In the genomic region with DNA sequence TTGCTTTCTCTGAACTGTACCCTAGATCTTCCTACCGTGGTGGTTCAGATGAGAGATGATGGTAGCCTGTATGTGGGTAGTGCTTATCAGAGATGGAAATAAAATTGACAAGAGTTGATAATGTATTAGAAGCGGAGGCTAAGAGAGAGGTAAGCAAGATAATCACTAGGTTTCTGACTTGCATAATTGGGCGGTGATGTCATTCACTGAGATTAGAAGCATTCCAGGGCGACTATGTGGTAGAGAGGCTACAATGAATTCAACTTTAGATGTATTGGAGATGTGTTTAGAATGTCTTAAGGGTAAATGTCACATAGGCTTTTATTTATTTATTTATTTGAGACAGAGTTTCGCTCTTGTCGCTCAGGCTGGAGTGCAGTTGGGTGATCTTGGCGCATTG, we compare ENCODE assay signal across 22 cellular contexts. TPM values are rescaled to one million over a fixed set of nuclear protein-coding genes. Genes with fewer than 3 reads are reported as not detected.
DNase-seq lines count a peak whose midpoint lies in the region; ATAC-seq, FAIRE-seq and TF ChIP-seq lines count a peak whose summit lies in the region.
"Had no signal": no experiment of that assay in that cellular context is flagged by ENCODE, and none has a peak within 500 bp of the region (broad histone marks: within the 10 kb centered on the region; RNA-seq: fewer than 3 reads in every experiment).

No MANE protein-coding gene starts in this region.

- peaks cover 52% of the 10 kb centered on the region for H3K4me1 ChIP-seq in HUES48 (ENCODE audit: control insufficient read depth, insufficient read depth, low read length)
- H3K4me1 ChIP-seq in astrocyte (ENCODE audit: insufficient read depth, low read length): peaks cover 63% of the 10 kb centered on the region

- no peak overlapping the region for H2AFZ ChIP-seq in astrocyte (ENCODE audit: low read depth, low read length)

- no peak for ATAC-seq in activated CD8-positive, alpha-beta T cell treated with anti-CD3 and anti-CD28 coated beads, Interleukin-2, amount 10 ng/mL, durations not matched to agents 7 days and 5 days
- ATAC-seq: body of pancreas; PC-3; stimulated activated memory B cell treated with anti-CD40 and anti-IgM and Interleukin-4, amounts not matched to agents 10 μg/mL and 1 μg/mL and 100 μg/mL, for 72 hours had no signal

- H3K27ac ChIP-seq in HUES48 (ENCODE audit: low read depth, low read length): peak overlapping the region; percentile 40
- H3K27ac ChIP-seq in astrocyte (ENCODE audit: low read depth, low read length): peak overlapping the region; percentile 73
- no peak overlapping the region for H3K27ac ChIP-seq in substantia nigra (ENCODE audit: low read depth, low read length, poor library complexity, severe bottlenecking)
- H3K27ac ChIP-seq: body of pancreas, tibial nerve had no signal

- H3K9me3 ChIP-seq in HUES48 (ENCODE audit: control insufficient read depth, insufficient read depth, low read length) (no peaks in the 10 kb centered on the region), astrocyte (ENCODE audit: insufficient read depth, low read depth, low read length) (no peaks in the 10 kb centered on the region)
- H3K9me3 ChIP-seq: body of pancreas, tibial nerve had no signal

- FAIRE-seq in astrocyte (lab: Jason Lieb, UNC): peak; percentile 67
- FAIRE-seq: A204.1 had no signal

- H3K9me3 Mint-ChIP-seq in astrocyte (ENCODE audit: unreplicated experiment): peaks cover 6% of the 10 kb centered on the region
- H3K9me3 Mint-ChIP-seq in activated CD8-positive, alpha-beta T cell treated with anti-CD3 and anti-CD28 coated beads, Interleukin-2, amount 10 ng/mL, durations not matched to agents 7 days and 5 days (ENCODE audit: insufficient read depth): no peaks in the 10 kb centered on the region

- CTCF ChIA-PET in activated CD8-positive, alpha-beta T cell treated with anti-CD3 and anti-CD28 coated beads, Interleukin-2, amount 10 ng/mL, durations not matched to agents 7 days and 5 days (lab: Charles Lee): no interaction called here

- H3K36me3 Mint-ChIP-seq in astrocyte (ENCODE audit: low read depth, unreplicated experiment): peaks cover 4% of the 10 kb centered on the region
- no peaks in the 10 kb centered on the region for H3K36me3 Mint-ChIP-seq in activated CD8-positive, alpha-beta T cell treated with anti-CD3 and anti-CD28 coated beads, Interleukin-2, amount 10 ng/mL, durations not matched to agents 7 days and 5 days (ENCODE audit: low read depth)
- H3K36me3 Mint-ChIP-seq: CD4-positive, CD25-positive, alpha-beta regulatory T cell; stimulated activated memory B cell treated with anti-CD40 and anti-IgM and Interleukin-4, amounts not matched to agents 10 μg/mL and 1 μg/mL and 100 μg/mL, for 72 hours had no signal

- H3K4me1 Mint-ChIP-seq in astrocyte (ENCODE audit: low read depth, unreplicated experiment): peaks cover 56% of the 10 kb centered on the region
- H3K4me1 Mint-ChIP-seq in activated CD8-positive, alpha-beta T cell treated with anti-CD3 and anti-CD28 coated beads, Interleukin-2, amount 10 ng/mL, durations not matched to agents 7 days and 5 days (ENCODE audit: low read depth): no peaks in the 10 kb centered on the region
- H3K4me1 Mint-ChIP-seq: activated CD4-positive, alpha-beta T cell treated with anti-CD3 and anti-CD28 coated beads, Interleukin-2, amount 10 ng/mL, durations not matched to agents 24 days and 14 days; CD4-positive, CD25-positive, alpha-beta regulatory T cell; immature natural killer cell; stimulated activated memory B cell treated with anti-CD40 and anti-IgM and Interleukin-4, amounts not matched to agents 10 μg/mL and 1 μg/mL and 100 μg/mL, for 72 hours had no signal

- peak overlapping the region; percentile 81 for H3K27ac Mint-ChIP-seq in astrocyte (ENCODE audit: unreplicated experiment)
- H3K27ac Mint-ChIP-seq in activated CD8-positive, alpha-beta T cell treated with anti-CD3 and anti-CD28 coated beads, Interleukin-2, amount 10 ng/mL, durations not matched to agents 7 days and 5 days: no peak overlapping the region
- H3K27ac Mint-ChIP-seq: activated CD4-positive, alpha-beta T cell treated with anti-CD3 and anti-CD28 coated beads, Interleukin-2, amount 10 ng/mL, durations not matched to agents 24 days and 14 days; CD4-positive, CD25-positive, alpha-beta regulatory T cell; dendritic cell treated with granulocyte-macrophage colony-stimulating factor and Interleukin-4, amounts not matched to agents 40 ng/mL and 50 ng/mL, for 4 days; immature natural killer cell; stimulated activated memory B cell treated with anti-CD40 and anti-IgM and Interleukin-4, amounts not matched to agents 10 μg/mL and 1 μg/mL and 100 μg/mL, for 72 hours had no signal

- no peak overlapping the region for H3K4me3 ChIP-seq in HUES48 (ENCODE audit: low read depth, low read length)
- H3K4me3 ChIP-seq in astrocyte (ENCODE audit: insufficient read depth, low read depth, low read length): no peak overlapping the region
- H3K4me3 ChIP-seq: body of pancreas, tibial nerve had no signal

- no peak overlapping the region for H3K9ac ChIP-seq in HUES48 (ENCODE audit: low read depth, low read length)
- H3K9ac ChIP-seq in astrocyte (ENCODE audit: low read length): peak overlapping the region; percentile 26

- H4K20me1 ChIP-seq in astrocyte (ENCODE audit: insufficient read depth, low read length): no peaks in the 10 kb centered on the region

- no peaks in the 10 kb centered on the region for H3K36me3 ChIP-seq in HUES48 (ENCODE audit: control insufficient read depth, insufficient read depth, low read length)
- no peaks in the 10 kb centered on the region for H3K36me3 ChIP-seq in astrocyte (ENCODE audit: insufficient read depth, low read length)
- H3K36me3 ChIP-seq: tibial nerve had no signal

- H3K27me3 ChIP-seq in HUES48 (ENCODE audit: control insufficient read depth, insufficient read depth, low read length) (no peaks in the 10 kb centered on the region), astrocyte (ENCODE audit: insufficient read depth, low read length) (no peaks in the 10 kb centered on the region)
- H3K27me3 ChIP-seq: body of pancreas, tibial nerve had no signal

- H3K79me2 ChIP-seq in astrocyte (ENCODE audit: insufficient read depth, low read length): peaks cover 21% of the 10 kb centered on the region

- peak overlapping the region; percentile 43 for H3K4me2 ChIP-seq in astrocyte (ENCODE audit: low read length)

- no peaks in the 10 kb centered on the region for H3K27me3 Mint-ChIP-seq in astrocyte (ENCODE audit: low read depth, unreplicated experiment)
- no peaks in the 10 kb centered on the region for H3K27me3 Mint-ChIP-seq in activated CD8-positive, alpha-beta T cell treated with anti-CD3 and anti-CD28 coated beads, Interleukin-2, amount 10 ng/mL, durations not matched to agents 7 days and 5 days (ENCODE audit: low read depth)
- H3K27me3 Mint-ChIP-seq: activated CD4-positive, alpha-beta T cell treated with anti-CD3 and anti-CD28 coated beads, Interleukin-2, amount 10 ng/mL, durations not matched to agents 24 days and 14 days; CD4-positive, CD25-positive, alpha-beta regulatory T cell; dendritic cell treated with granulocyte-macrophage colony-stimulating factor and Interleukin-4, amounts not matched to agents 40 ng/mL and 50 ng/mL, for 4 days; stimulated activated memory B cell treated with anti-CD40 and anti-IgM and Interleukin-4, amounts not matched to agents 10 μg/mL and 1 μg/mL and 100 μg/mL, for 72 hours had no signal

- POLR2A ChIA-PET in activated CD8-positive, alpha-beta T cell treated with anti-CD3 and anti-CD28 coated beads, Interleukin-2, amount 10 ng/mL, durations not matched to agents 7 days and 5 days (lab: Charles Lee): no interaction called here

- H3K4me3 Mint-ChIP-seq in astrocyte (ENCODE audit: unreplicated experiment): peak overlapping the region; percentile 3
- H3K4me3 Mint-ChIP-seq in activated CD8-positive, alpha-beta T cell treated with anti-CD3 and anti-CD28 coated beads, Interleukin-2, amount 10 ng/mL, durations not matched to agents 7 days and 5 days: no peak overlapping the region
- H3K4me3 Mint-ChIP-seq: activated CD4-positive, alpha-beta T cell treated with anti-CD3 and anti-CD28 coated beads, Interleukin-2, amount 10 ng/mL, durations not matched to agents 24 days and 14 days; CD4-positive, CD25-positive, alpha-beta regulatory T cell; dendritic cell treated with granulocyte-macrophage colony-stimulating factor and Interleukin-4, amounts not matched to agents 40 ng/mL and 50 ng/mL, for 4 days; immature natural killer cell; neural crest cell; stimulated activated memory B cell treated with anti-CD40 and anti-IgM and Interleukin-4, amounts not matched to agents 10 μg/mL and 1 μg/mL and 100 μg/mL, for 72 hours had no signal

- no peak for TF ChIP-seq CTCF in astrocyte (IDR thresholded peaks at IDR 0.05; ENCODE audit: insufficient read depth, low read depth, low read length)

- DNase-seq in A172 (ENCODE audit: low spot score): peak; percentile 90
- peak; percentile 93 for DNase-seq in astrocyte (ENCODE audit: low read depth)
- peak; percentile 78 for DNase-seq in islet precursor cell
- no peak for DNase-seq in substantia nigra (lab: John Stamatoyannopoulos, UW)
- no peak for DNase-seq in anterior cingulate cortex (lab: John Stamatoyannopoulos, UW)
- no peak for DNase-seq in SIG-M5 treated with dmso at 0.1 percent for 504 hours (lab: John Stamatoyannopoulos, UW; ENCODE audit: unreplicated experiment)
- no peak for DNase-seq in activated CD8-positive, alpha-beta T cell treated with anti-CD3 and anti-CD28 coated beads, Interleukin-2, amount 10 ng/mL, durations not matched to agents 7 days and 5 days
- DNase-seq: activated CD4-positive, alpha-beta T cell treated with anti-CD3 and anti-CD28 coated beads, Interleukin-2, amount 10 ng/mL, durations not matched to agents 24 days and 14 days; body of pancreas; CD4-positive, CD25-positive, alpha-beta regulatory T cell; DMS79 treated with DMSO at 0.1 percent for 48 hours; immature natural killer cell; KBM-7; NCI-H1105; NCI-H774; PC-3 had no signal

RNA-seq across cellular contexts. Expression of gene TENM3, which starts 0.4 kb away (rescaled TPM):
- 87.7 and 92.1 TPM in 2 replicates for total RNA-seq in A172 (2014; rRNA removed; shearing (Covaris generic))
- 127 TPM in 2 replicates for total RNA-seq in astrocyte
- not detected for total RNA-seq in activated CD8-positive, alpha-beta T cell treated with anti-CD3 and anti-CD28 coated beads, Interleukin-2, amount 10 ng/mL, durations not matched to agents 7 days and 5 days
- total RNA-seq: activated CD4-positive, alpha-beta T cell treated with anti-CD3 and anti-CD28 coated beads, Interleukin-2, amount 10 ng/mL, durations not matched to agents 24 days and 14 days; CD4-positive, CD25-positive, alpha-beta regulatory T cell had no signal

Comparison
In these comparisons a context has a peak if more than half of its experiments do, and no peak if none do; other contexts are left out.
1. DNase-seq: peak in A172 (single experiment), astrocyte (single experiment) and islet precursor cell (single experiment); none in substantia nigra (0 of 49), anterior cingulate cortex (0 of 58), SIG-M5 treated with dmso at 0.1 percent for 504 hours (single experiment) and activated CD8-positive, alpha-beta T cell treated with anti-CD3 and anti-CD28 coated beads, Interleukin-2, amount 10 ng/mL, durations not matched to agents 7 days and 5 days (single experiment).
2. RNA of gene TENM3, which starts 0.4 kb away (total RNA-seq): 127 TPM in astrocyte and 87.7 to 92.1 TPM in A172; not detected in activated CD8-positive, alpha-beta T cell treated with anti-CD3 and anti-CD28 coated beads, Interleukin-2, amount 10 ng/mL, durations not matched to agents 7 days and 5 days; every median in the first group is over 10 times any median in the second.